In genomic region chr2:71801969-71802368, GRCh38 we compare ENCODE assay signal across 10 cellular contexts.
DNase-seq lines count a peak whose midpoint lies in the region; ATAC-seq, FAIRE-seq and TF ChIP-seq lines count a peak whose summit lies in the region.
"Had no signal": no experiment of that assay in that cellular context is flagged by ENCODE, and none has a peak within 500 bp of the region (broad histone marks: within the 10 kb centered on the region; RNA-seq: fewer than 3 reads in every experiment).

No MANE protein-coding gene starts in this region.

- CTCF ChIA-PET in endothelial cell of umbilical vein (lab: Charles Lee) = interaction anchor here (0.6 to 9.6 kb wide), 10 partner anchors 21 to 778 kb away, joined by 3 to 70 read pairs (median 8); partner anchors contain the start of gene CYP26B1

- H3K27me3 ChIP-seq in endothelial cell of umbilical vein (ENCODE audit: control insufficient read depth in 2 of 2, insufficient read depth in 2 of 2, low read length in 2 of 2) = peaks cover 9 to 17% of the 10 kb centered on the region in 2 experiments

- no peak overlapping the region for H3K4me2 ChIP-seq in endothelial cell of umbilical vein (ENCODE audit: insufficient read depth, low read length)

- TF ChIP-seq CTCF in endothelial cell of umbilical vein (IDR thresholded peaks at IDR 0.05; ENCODE audit: extremely low read depth in 1 of 2, insufficient read depth in 1 of 2, low read depth in 1 of 2, low read length in 2 of 2) = peak; percentile 33 to 60
- TF ChIP-seq CTCF in mucosa of descending colon (IDR thresholded peaks at IDR 0.05) = no peak

- intact Hi-C loops in endothelial cell of umbilical vein (cut with micrococcal nuclease) = loop anchor here (1.0 to 5.0 kb wide), 5 partner anchors 195 to 777 kb away; no protein-coding TSS in a partner anchor
- intact Hi-C loops in mucosa of descending colon (cut with DNase I, micrococcal nuclease) = no loop called here

- peaks cover 5 to 8% of the 10 kb centered on the region in 2 donors for H3K27me3 Mint-ChIP-seq in natural killer cell treated with Interleukin-12 subunit alpha and Interleukin-12 subunit beta and Interleukin-15 and Interleukin-18, amount 100 ng/mL, for 72 hours

- no peak overlapping the region for H3K9ac ChIP-seq in endothelial cell of umbilical vein (replicated peaks; ENCODE audit: extremely low read depth, insufficient read depth, low read length)

- no peak for TF ChIP-seq POLR2A in endothelial cell of umbilical vein (IDR thresholded peaks at IDR 0.05; ENCODE audit: low read depth, low read length)

- DNase-seq in NCI-H524 (lab: John Stamatoyannopoulos, UW) = peak; percentile 24 to 30
- DNase-seq in NCI-H524 treated with DMSO at 0.1 percent for 48 hours (lab: John Stamatoyannopoulos, UW) = no peak
- peak; percentile 66 to 88 for DNase-seq in NCI-H446 (lab: John Stamatoyannopoulos, UW)
- peak; percentile 47 for DNase-seq in endothelial cell of umbilical vein (ENCODE audit: low read depth, low spot score)
- peak in 2 of 3 donors; percentile 36 to 57 for DNase-seq in mucosa of descending colon
- no peak for DNase-seq in natural killer cell treated with Interleukin-12 subunit alpha and Interleukin-12 subunit beta and Interleukin-15 and Interleukin-18, amount 100 ng/mL, for 72 hours (ENCODE audit: low spot score)
- DNase-seq: CD4-positive, CD25-positive, alpha-beta regulatory T cell had no signal

- H3K4me1 ChIP-seq in endothelial cell of umbilical vein (ENCODE audit: control insufficient read depth, extremely low read depth, insufficient read depth, low read length) (no peaks in the 10 kb centered on the region), mucosa of descending colon (ENCODE audit: low read depth) (no peaks in the 10 kb centered on the region)

- H3K4me3 ChIP-seq in endothelial cell of umbilical vein (replicated peaks in 1 of 3; ENCODE audit: insufficient read depth in 1 of 3, low read depth in 1 of 3, low read length in 3 of 3) (no peak overlapping the region), mucosa of descending colon (no peak overlapping the region)

- H3K9me3 Mint-ChIP-seq in natural killer cell treated with Interleukin-12 subunit alpha and Interleukin-12 subunit beta and Interleukin-15 and Interleukin-18, amount 100 ng/mL, for 72 hours = no peaks in the 10 kb centered on the region
- H3K9me3 Mint-ChIP-seq: T-helper 1 cell treated with Interleukin-12 subunit alpha and Interleukin-12 subunit beta and Interleukin-4 antibody, amounts not matched to agents 30 μg/mL and 1 μg/mL, for 36 hours had no signal

- no peaks in the 10 kb centered on the region for H3K9me1 ChIP-seq in endothelial cell of umbilical vein (replicated peaks; ENCODE audit: control insufficient read depth, extremely low read depth, insufficient read depth, low read length)

- H3K27ac ChIP-seq in endothelial cell of umbilical vein (ENCODE audit: insufficient read depth, low read depth, low read length) = no peak overlapping the region

- H3K9me3 ChIP-seq in endothelial cell of umbilical vein (replicated peaks; ENCODE audit: control insufficient read depth, insufficient read depth, low read length) = no peaks in the 10 kb centered on the region
- no peaks in the 10 kb centered on the region for H3K9me3 ChIP-seq in mucosa of descending colon

- peak; percentile 75 for FAIRE-seq in endothelial cell of umbilical vein (lab: Jason Lieb, UNC)

- no peak overlapping the region for H2AFZ ChIP-seq in endothelial cell of umbilical vein (ENCODE audit: low read depth, low read length)

- no TSS peak for BruUV-seq in endothelial cell of umbilical vein (replicated peaks; lab: Mats Ljungman, UMichigan)

- no peaks in the 10 kb centered on the region for H3K4me1 Mint-ChIP-seq in natural killer cell treated with Interleukin-12 subunit alpha and Interleukin-12 subunit beta and Interleukin-15 and Interleukin-18, amount 100 ng/mL, for 72 hours (ENCODE audit: low read depth in 2 of 2)
- H3K4me1 Mint-ChIP-seq: CD4-positive, CD25-positive, alpha-beta regulatory T cell had no signal

- no peak overlapping the region for H3K4me3 Mint-ChIP-seq in natural killer cell treated with Interleukin-12 subunit alpha and Interleukin-12 subunit beta and Interleukin-15 and Interleukin-18, amount 100 ng/mL, for 72 hours
- H3K4me3 Mint-ChIP-seq: CD4-positive, CD25-positive, alpha-beta regulatory T cell; T-helper 1 cell treated with Interleukin-12 subunit alpha and Interleukin-12 subunit beta and Interleukin-4 antibody, amounts not matched to agents 30 μg/mL and 1 μg/mL, for 36 hours had no signal

- H4K20me1 ChIP-seq in endothelial cell of umbilical vein (replicated peaks; ENCODE audit: control insufficient read depth, extremely low read depth, insufficient read depth, low read length) = no peaks in the 10 kb centered on the region

- dilution Hi-C loops in endothelial cell of umbilical vein (cut with MboI; ENCODE audit: extremely low pct_ligation_motif_present, low sequenced_read_pairs) = no loop called here

- H3K79me2 ChIP-seq in endothelial cell of umbilical vein (ENCODE audit: control insufficient read depth, insufficient read depth, low read length) = no peaks in the 10 kb centered on the region

- POLR2A ChIA-PET in endothelial cell of umbilical vein (lab: Charles Lee) = no interaction called here

- no peak overlapping the region for H3K27ac Mint-ChIP-seq in natural killer cell treated with Interleukin-12 subunit alpha and Interleukin-12 subunit beta and Interleukin-15 and Interleukin-18, amount 100 ng/mL, for 72 hours
- H3K27ac Mint-ChIP-seq: CD4-positive, CD25-positive, alpha-beta regulatory T cell; T-helper 1 cell treated with Interleukin-12 subunit alpha and Interleukin-12 subunit beta and Interleukin-4 antibody, amounts not matched to agents 30 μg/mL and 1 μg/mL, for 36 hours had no signal

- H3K36me3 ChIP-seq in endothelial cell of umbilical vein (ENCODE audit: control insufficient read depth in 2 of 2, extremely low read depth in 1 of 2, insufficient read depth in 2 of 2, low read length in 2 of 2) = no peaks in the 10 kb centered on the region
- no peaks in the 10 kb centered on the region for H3K36me3 ChIP-seq in mucosa of descending colon (ENCODE audit: low read depth)

- ATAC-seq in mucosa of descending colon (no peak), HG03097 (IDR thresholded peaks at IDR 0.05; ENCODE audit: low FRiP score, unreplicated experiment) (no peak), GM21786 (IDR thresholded peaks at IDR 0.05; ENCODE audit: unreplicated experiment) (no peak)
- no peak for ATAC-seq in natural killer cell treated with Interleukin-12 subunit alpha and Interleukin-12 subunit beta and Interleukin-15 and Interleukin-18, amount 100 ng/mL, for 72 hours

- H3K36me3 Mint-ChIP-seq in natural killer cell treated with Interleukin-12 subunit alpha and Interleukin-12 subunit beta and Interleukin-15 and Interleukin-18, amount 100 ng/mL, for 72 hours = no peaks in the 10 kb centered on the region
- H3K36me3 Mint-ChIP-seq: CD4-positive, CD25-positive, alpha-beta regulatory T cell had no signal

TF ChIP-seq in endothelial cell of umbilical vein, 7 proteins besides CTCF, POLR2A, EP300 and RAD21:
- no peak for TF ChIP-seq POLR2AphosphoS5 (IDR thresholded peaks at IDR 0.05; ENCODE audit: insufficient read depth, low read depth, low read length)
- no peak for TF ChIP-seq MAX (IDR thresholded peaks at IDR 0.05; ENCODE audit: insufficient read depth, insufficient read length)
- no peak for TF ChIP-seq FOS (IDR thresholded peaks at IDR 0.05; ENCODE audit: borderline replicate concordance, insufficient read depth, low read length)
- no peak for TF ChIP-seq EZH2 (IDR thresholded peaks at IDR 0.05; ENCODE audit: borderline replicate concordance, low read depth, low read length, severe bottlenecking)
- TF ChIP-seq MYC (IDR thresholded peaks at IDR 0.05; ENCODE audit: low read depth, low read length) = no peak
- TF ChIP-seq JUN (IDR thresholded peaks at IDR 0.05; ENCODE audit: borderline replicate concordance, insufficient read depth, insufficient read length, low read depth) = no peak
- TF ChIP-seq GATA2 (IDR thresholded peaks at IDR 0.05; ENCODE audit: insufficient read depth, insufficient read length, low read depth, low read length) = no peak
TF ChIP-seq in endothelial cell of umbilical vein: peak in this region for 0.

Comparison
In these comparisons a context has a peak if more than half of its experiments do, and no peak if none do; other contexts are left out.
1. DNase-seq: peak in NCI-H524 (2 of 2), NCI-H446 (2 of 2), endothelial cell of umbilical vein (single experiment) and mucosa of descending colon (2 of 3); none in NCI-H524 treated with DMSO at 0.1 percent for 48 hours (single experiment) and natural killer cell treated with Interleukin-12 subunit alpha and Interleukin-12 subunit beta and Interleukin-15 and Interleukin-18, amount 100 ng/mL, for 72 hours (single experiment).